In the genomic region with DNA sequence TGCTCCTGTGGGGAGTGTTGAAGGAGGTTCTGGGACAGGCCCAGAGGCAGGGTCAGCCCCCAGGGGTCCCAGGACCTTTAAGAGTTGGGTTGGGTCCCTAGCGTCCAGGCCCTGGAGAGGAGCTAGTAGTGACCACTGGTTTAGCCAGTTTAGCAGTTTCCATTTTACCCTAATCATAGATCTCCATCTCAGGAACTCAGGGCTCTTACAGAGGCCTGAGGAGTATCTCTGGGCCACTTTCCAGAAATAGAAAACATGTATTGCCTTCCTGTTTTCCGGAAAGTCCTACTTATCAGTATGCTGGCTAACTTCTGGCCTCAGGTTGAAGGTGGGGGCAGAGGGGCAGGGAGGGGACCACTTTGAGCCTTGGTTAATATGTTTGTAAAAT, we compare ENCODE assay signal across 14 cellular contexts. TPM values are rescaled to one million over a fixed set of nuclear protein-coding genes. Genes with fewer than 3 reads are reported as not detected.
DNase-seq lines count a peak whose midpoint lies in the region; ATAC-seq and TF ChIP-seq lines count a peak whose summit lies in the region.
"Had no signal": no experiment of that assay in that cellular context is flagged by ENCODE, and none has a peak within 500 bp of the region (broad histone marks: within the 10 kb centered on the region; RNA-seq: fewer than 3 reads in every experiment).

No MANE protein-coding gene starts in this region.

- no peaks in the 10 kb centered on the region for H4K20me1 ChIP-seq in PC-9 (ENCODE audit: insufficient read depth)

- ATAC-seq in effector memory CD8-positive, alpha-beta T cell (replicated peaks), result no peak
- ATAC-seq in HG03095 (IDR thresholded peaks at IDR 0.05; ENCODE audit: unreplicated experiment), result no peak

- no peaks in the 10 kb centered on the region for H3K9me2 ChIP-seq in PC-9 (ENCODE audit: insufficient read depth)

- intact Hi-C loops in PC-9 (cut with micrococcal nuclease; ENCODE audit: unreplicated experiment), result loop anchor here (2.0 to 5.0 kb wide), 4 partner anchors 38 to 327 kb away; a partner anchor contains a TSS

- H3K4me1 Mint-ChIP-seq in T-helper 1 cell treated with Interleukin-12 subunit alpha and Interleukin-12 subunit beta and Interleukin-4 antibody, amounts not matched to agents 30 μg/mL and 1 μg/mL, for 36 hours (ENCODE audit: low read depth), result peaks cover 33% of the 10 kb centered on the region
- H3K4me1 Mint-ChIP-seq in effector memory CD8-positive, alpha-beta T cell (ENCODE audit: low read depth in 2 of 2), result peaks cover 6 to 15% of the 10 kb centered on the region in 2 donors

- H2AFZ ChIP-seq in PC-9, result peak overlapping the region; percentile 64

- DNase-seq in T-helper 1 cell (no peak), PC-9 (peak in 1 of 2 experiments; percentile 66), cortex of kidney (lab: John Stamatoyannopoulos, UW) (no peak), GOT3 (lab: John Stamatoyannopoulos, UW) (no peak)
- no peak for DNase-seq in effector memory CD8-positive, alpha-beta T cell
- DNase-seq: DMS79; natural killer cell; NCI-H510A treated with DMSO at 0.1 percent for 48 hours; stimulated activated CD4-positive, alpha-beta T cell treated with anti-CD3 and anti-CD28 coated beads, Interleukin-12 subunit alpha, Interleukin-12 subunit beta, amount 100 ng/mL, for 4 hours had no signal

- peak overlapping the region; percentile 32 for H3K4me3 Mint-ChIP-seq in T-helper 1 cell treated with Interleukin-12 subunit alpha and Interleukin-12 subunit beta and Interleukin-4 antibody, amounts not matched to agents 30 μg/mL and 1 μg/mL, for 36 hours
- H3K4me3 Mint-ChIP-seq in effector memory CD8-positive, alpha-beta T cell, result no peak overlapping the region
- H3K4me3 Mint-ChIP-seq: natural killer cell had no signal

- H3K4me2 ChIP-seq in PC-9, result peak overlapping the region; percentile 62

- H3K27me3 ChIP-seq in PC-9 (ENCODE audit: insufficient read depth, low read depth) (no peaks in the 10 kb centered on the region), skeletal muscle tissue (ENCODE audit: control insufficient read depth in 3 of 3, insufficient read depth in 3 of 3, low read length in 3 of 3) (peaks cover 26 to 44% (median 31%) of the 10 kb centered on the region in 3 donors)
- H3K27me3 ChIP-seq: SJSA1 had no signal

- no peaks in the 10 kb centered on the region for H3K9me3 ChIP-seq in PC-9 (ENCODE audit: insufficient read depth, low read depth)
- no peaks in the 10 kb centered on the region for H3K9me3 ChIP-seq in skeletal muscle tissue (ENCODE audit: control insufficient read depth in 3 of 3, low read length in 3 of 3)
- H3K9me3 ChIP-seq: SJSA1 had no signal

- POLR2A ChIA-PET in PC-9 (lab: Charles Lee; ENCODE audit: unreplicated experiment), result interaction anchor here (0.6 kb wide), 1 partner anchor 581 kb away, joined by 3 read pairs; no protein-coding TSS in a partner anchor

- H3F3A ChIP-seq in PC-9 (ENCODE audit: insufficient read depth, low read depth), result peaks cover 53% of the 10 kb centered on the region

- CTCF ChIA-PET in PC-9 (lab: Charles Lee), result interaction anchor here (1.1 to 1.4 kb wide), 4 partner anchors 19 to 169 kb away, joined by 5 to 8 read pairs (median 6); no protein-coding TSS in a partner anchor

- BruUV-seq in PC-9 (replicated peaks; lab: Mats Ljungman, UMichigan), result TSS peak; percentile 22

- no peak for TF ChIP-seq CTCF in PC-9 (conservative IDR thresholded peaks at IDR 0.05)

- peaks cover 70% of the 10 kb centered on the region for H3K36me3 Mint-ChIP-seq in T-helper 1 cell treated with Interleukin-12 subunit alpha and Interleukin-12 subunit beta and Interleukin-4 antibody, amounts not matched to agents 30 μg/mL and 1 μg/mL, for 36 hours (ENCODE audit: low read depth)
- H3K36me3 Mint-ChIP-seq in effector memory CD8-positive, alpha-beta T cell (ENCODE audit: insufficient read depth), result peaks cover 6% of the 10 kb centered on the region
- H3K36me3 Mint-ChIP-seq: natural killer cell had no signal

- H3K4me1 ChIP-seq in PC-9 (replicated peaks; ENCODE audit: insufficient read depth) (peaks cover 55% of the 10 kb centered on the region), skeletal muscle tissue (ENCODE audit: control insufficient read depth in 3 of 3, insufficient read depth in 3 of 3, low read length in 3 of 3) (peaks cover 0 to 7% (median 0%) of the 10 kb centered on the region in 3 donors)

- H3K9ac ChIP-seq in skeletal muscle tissue (ENCODE audit: low read depth in 1 of 3, low read length in 3 of 3), result no peak overlapping the region

- peak overlapping the region; percentile 90 for H3K27ac ChIP-seq in PC-9
- H3K27ac ChIP-seq in skeletal muscle tissue (ENCODE audit: low read depth, low read length), result peak overlapping the region; percentile 62
- H3K27ac ChIP-seq: 22Rv1 had no signal

- peak overlapping the region; percentile 95 for H3K27ac Mint-ChIP-seq in T-helper 1 cell treated with Interleukin-12 subunit alpha and Interleukin-12 subunit beta and Interleukin-4 antibody, amounts not matched to agents 30 μg/mL and 1 μg/mL, for 36 hours
- H3K27ac Mint-ChIP-seq in effector memory CD8-positive, alpha-beta T cell, result peak overlapping the region; percentile 78 to 90

- no peaks in the 10 kb centered on the region for H3K79me2 ChIP-seq in PC-9 (ENCODE audit: low read depth)

- H3K27me3 Mint-ChIP-seq in T-helper 1 cell treated with Interleukin-12 subunit alpha and Interleukin-12 subunit beta and Interleukin-4 antibody, amounts not matched to agents 30 μg/mL and 1 μg/mL, for 36 hours (ENCODE audit: low read depth), result no peaks in the 10 kb centered on the region
- peaks cover 18 to 22% of the 10 kb centered on the region in 2 donors for H3K27me3 Mint-ChIP-seq in effector memory CD8-positive, alpha-beta T cell

- H3K36me3 ChIP-seq in PC-9 (ENCODE audit: low read depth) (no peaks in the 10 kb centered on the region), skeletal muscle tissue (ENCODE audit: control insufficient read depth in 3 of 3, insufficient read depth in 3 of 3, low read length in 3 of 3) (no peaks in the 10 kb centered on the region)
- H3K36me3 ChIP-seq: SJSA1 had no signal

- H3K4me3 ChIP-seq in PC-9, result peak overlapping the region; percentile 8; the same call in 1 of the 2 replicates
- H3K4me3 ChIP-seq in skeletal muscle tissue (ENCODE audit: low read length in 3 of 3), result no peak overlapping the region
- H3K4me3 ChIP-seq: SJSA1 had no signal

- peaks cover 5% of the 10 kb centered on the region for H3K9me3 Mint-ChIP-seq in T-helper 1 cell treated with Interleukin-12 subunit alpha and Interleukin-12 subunit beta and Interleukin-4 antibody, amounts not matched to agents 30 μg/mL and 1 μg/mL, for 36 hours
- no peaks in the 10 kb centered on the region for H3K9me3 Mint-ChIP-seq in effector memory CD8-positive, alpha-beta T cell
- H3K9me3 Mint-ChIP-seq: natural killer cell had no signal

RNA-seq across cellular contexts. Expression of a gene that starts 13.5 kb away (rescaled TPM):
- total RNA-seq in PC-9 (2021) (3.9 and 4.5 TPM in 2 replicates), skeletal muscle tissue (6.8 TPM)
- total RNA-seq: SJSA1 had no signal

RNA-seq across cellular contexts. Expression of a gene that starts 39.1 kb away (rescaled TPM):
- total RNA-seq in PC-9 (2021), result not detected in 2 replicates
- 2.6 TPM for total RNA-seq in skeletal muscle tissue

RNA-seq across cellular contexts. Expression of a gene that starts 57.5 kb away (rescaled TPM):
- not detected in 2 replicates for total RNA-seq in PC-9 (2021)
- total RNA-seq in skeletal muscle tissue, result 2.1 TPM
- total RNA-seq: SJSA1 had no signal
